Comparison of ENCODE assay signal across 8 cellular contexts in genomic region chr3:187669675-187670504, GRCh38. TPM values are rescaled to one million over a fixed set of nuclear protein-coding genes. Genes with fewer than 3 reads are reported as not detected.
DNase-seq lines count a peak whose midpoint lies in the region; ATAC-seq and TF ChIP-seq lines count a peak whose summit lies in the region.

SST (minus strand) TSS chr3:187670394; CDS start chr3:187670291, 103 bp downstream.

- H3K36me3 ChIP-seq in right lobe of liver: no peaks in the 10 kb centered on the region
- no peaks in the 10 kb centered on the region for H3K36me3 ChIP-seq in tibial artery

- TF ChIP-seq CTCF in right lobe of liver (IDR thresholded peaks at IDR 0.05) (no peak), GM10266 (IDR thresholded peaks at IDR 0.05; ENCODE audit: control insufficient read depth, insufficient read depth, low read depth, missing control alignments) (no peak), tibial artery (IDR thresholded peaks at IDR 0.05) (no peak)

- H3K27ac ChIP-seq in right lobe of liver (no peak within 1 kb of the TSS), tibial artery (no peak within 1 kb of the TSS)

- H3K27me3 ChIP-seq in right lobe of liver (no peaks in the 10 kb centered on the region), tibial artery (peaks cover 0 to 36% of the 10 kb centered on the region in 2 donors)

- ATAC-seq in right lobe of liver (peak; percentile 69 to 85 (median 78)), HG03095 (IDR thresholded peaks at IDR 0.05; ENCODE audit: unreplicated experiment) (no peak)

- intact Hi-C loops in right lobe of liver (cut with DNase I): loop anchor here in 1 of 2 donors (10.0 kb wide), 1 partner anchor 55 kb away; no protein-coding TSS in a partner anchor
- intact Hi-C loops in tibial artery (cut with DNase I; ENCODE audit: low total_unique reads): loop anchor here (10.0 kb wide), 1 partner anchor 1065 kb away; no protein-coding TSS in a partner anchor

- DNase-seq in CD1c-positive myeloid dendritic cell (ENCODE audit: extremely low spot score) (peak; percentile 15), Kasumi-1 (lab: John Stamatoyannopoulos, UW) (peak; percentile 49 to 55), brain pericyte (ENCODE audit: low read depth, low spot score) (peak; percentile 10), right lobe of liver (peak; percentile 43 to 66 (median 52)), DMS 273 treated with DMSO at 0.1 percent for 48 hours (lab: John Stamatoyannopoulos, UW) (no peak), GM10266 (ENCODE audit: extremely low spot score) (no peak), tibial artery (no peak)

- TF ChIP-seq POLR2A in right lobe of liver (IDR thresholded peaks at IDR 0.05): no peak

- H3K4me3 ChIP-seq in right lobe of liver: no peak within 1 kb of the TSS
- H3K4me3 ChIP-seq in tibial artery: no peak within 1 kb of the TSS

- no peaks in the 10 kb centered on the region for H3K4me1 ChIP-seq in right lobe of liver
- no peaks in the 10 kb centered on the region for H3K4me1 ChIP-seq in tibial artery

- H3K9me3 ChIP-seq in right lobe of liver (no peaks in the 10 kb centered on the region), tibial artery (no peaks in the 10 kb centered on the region)

- whole genome bisulfite sequencing in right lobe of liver (ENCODE audit: insufficient coverage, low coverage, low lambda C conversion rate, missing lambda C conversion rate): 14% methylated on average over 20 of the region's 46 CpGs

RNA-seq across cellular contexts. Expression of gene SST, which starts in this region (rescaled TPM):
- total RNA-seq in right lobe of liver: not detected

Comparison
In these comparisons a context has a peak if more than half of its experiments do, and no peak if none do; other contexts are left out.
1. Peak in DNase-seq and ATAC-seq in right lobe of liver; RNA of the gene not detected or under 1 TPM.
2. DNase-seq: peak in CD1c-positive myeloid dendritic cell (single experiment), Kasumi-1 (2 of 2) and brain pericyte (single experiment); none in DMS 273 treated with DMSO at 0.1 percent for 48 hours (single experiment), GM10266 (single experiment) and tibial artery (0 of 2).